In genomic region chr17:38800237-38800760, GRCh38 we compare ENCODE assay signal across 8 cellular contexts. TPM values are rescaled to one million over a fixed set of nuclear protein-coding genes. Genes with fewer than 3 reads are reported as not detected.
DNase-seq lines count a peak whose midpoint lies in the region; ATAC-seq, FAIRE-seq and TF ChIP-seq lines count a peak whose summit lies in the region.

No MANE protein-coding gene starts in this region.

- no peak for TF ChIP-seq RAD21 in GM12878 (IDR thresholded peaks at IDR 0.05; ENCODE audit: insufficient read depth, low read depth, low read length)

- POLR2A ChIA-PET in GM12878 (lab: Charles Lee): no interaction called here

- no peaks in the 10 kb centered on the region for H4K20me1 ChIP-seq in GM12878 (ENCODE audit: control insufficient read depth, insufficient read depth)

- intact Hi-C loops in heart left ventricle (cut with DNase I) (loop anchor here in 2 of 10 donors (1.0 to 2.0 kb wide), 2 partner anchors 25 to 55 kb away; partner anchors contain the start of gene CWC25 (in 1 of the 2)), cardiac septum (cut with DNase I) (no loop called here), GM12878 (cut with micrococcal nuclease; ENCODE audit: unreplicated experiment) (loop anchor here (10.0 kb wide), 1 partner anchor 125 kb away; the partner anchor contains the start of gene EPOP), uterus (cut with DNase I; ENCODE audit: low total_unique reads) (no loop called here)

- TF ChIP-seq CTCF in heart left ventricle (IDR thresholded peaks at IDR 0.05) (no peak), GM12878 (IDR thresholded peaks at IDR 0.05 in 2 of 3, conservative IDR thresholded peaks at IDR 0.05 in 1 of 3; ENCODE audit: control insufficient read depth in 2 of 3, extremely low read depth in 1 of 3, insufficient read depth in 1 of 3, low read depth in 3 of 3, low read length in 3 of 3) (no peak), lung (IDR thresholded peaks at IDR 0.05; ENCODE audit: control extremely low read depth, extremely low read depth) (no peak), uterus (IDR thresholded peaks at IDR 0.05) (no peak)

- no peak for FAIRE-seq in GM12878 (lab: Jason Lieb, UNC)

- peak overlapping the region; percentile 52 for H3K4me2 ChIP-seq in GM12878 (ENCODE audit: control insufficient read depth, insufficient read depth)

- H3K9me3 ChIP-seq in heart left ventricle (peaks cover 0 to 7% (median 0%) of the 10 kb centered on the region in 12 donors), GM12878 (replicated peaks; ENCODE audit: control insufficient read depth, insufficient read depth, low read length) (no peaks in the 10 kb centered on the region), lung (ENCODE audit: control insufficient read depth in 2 of 2, insufficient read depth in 1 of 2, low read length in 1 of 2) (no peaks in the 10 kb centered on the region), uterus (no peaks in the 10 kb centered on the region)

- CTCF ChIA-PET in GM12878 (lab: Yijun Ruan, JAX): no interaction called here

- 25 to 30% (median 27%) methylated on average over 14 of the region's 14 CpGs for WGBS in heart left ventricle, 4 donors
- 32% methylated on average over 14 of the region's 14 CpGs for WGBS in GM12878 (ENCODE audit: insufficient coverage, insufficient replicate concordance, low lambda C conversion rate, missing lambda C conversion rate)
- WGBS in lung, 2 donors: 18 to 23% methylated on average over 14 of the region's 14 CpGs

- H3K4me3 ChIP-seq in heart left ventricle (peak overlapping the region; percentile 65 to 98 (median 82)), GM12878 (peak overlapping the region; percentile 66), lung (peak overlapping the region; percentile 64), uterus (peak overlapping the region; percentile 54 to 76)

- RAD21 ChIA-PET in GM12878 (lab: Charles Lee; ENCODE audit: unreplicated experiment): interaction anchor here (0.7 to 1.0 kb wide), 2 partner anchors 63 to 70 kb away, joined by 3 to 5 read pairs; partner anchors contain the start of gene LASP1

- TF ChIP-seq EP300 in GM12878 (IDR thresholded peaks at IDR 0.05; ENCODE audit: borderline replicate concordance in 1 of 2, control insufficient read depth in 1 of 2, low read depth in 2 of 2, low read length in 2 of 2): no peak

- no TSS peak for BruUV-seq in GM12878 (replicated peaks; lab: Mats Ljungman, UMichigan)

- peaks cover 31% of the 10 kb centered on the region for H3K79me2 ChIP-seq in GM12878 (ENCODE audit: control insufficient read depth, insufficient read depth, low read length)

- peaks cover 0 to 56% (median 50%) of the 10 kb centered on the region in 9 donors for H3K36me3 ChIP-seq in heart left ventricle
- H3K36me3 ChIP-seq in GM12878 (ENCODE audit: control insufficient read depth in 2 of 2, insufficient read depth in 2 of 2, low read length in 1 of 2): peaks cover 7 to 8% of the 10 kb centered on the region in 2 experiments
- peaks cover 13 to 14% of the 10 kb centered on the region in 2 donors for H3K36me3 ChIP-seq in lung (ENCODE audit: control insufficient read depth in 2 of 2, insufficient read depth in 2 of 2, low read length in 2 of 2)
- no peaks in the 10 kb centered on the region for H3K36me3 ChIP-seq in uterus

- TF ChIP-seq POLR2A in heart left ventricle (IDR thresholded peaks at IDR 0.05): no peak
- TF ChIP-seq POLR2A in GM12878 (IDR thresholded peaks at IDR 0.05; ENCODE audit: low read depth, low read length): no peak
- no peak for TF ChIP-seq POLR2A in uterus (IDR thresholded peaks at IDR 0.05)

- peaks cover 6 to 42% (median 27%) of the 10 kb centered on the region in 12 donors for H3K4me1 ChIP-seq in heart left ventricle
- H3K4me1 ChIP-seq in GM12878 (ENCODE audit: control insufficient read depth, insufficient read depth, low read length): peaks cover 11% of the 10 kb centered on the region
- H3K4me1 ChIP-seq in lung (ENCODE audit: control insufficient read depth in 2 of 2, insufficient read depth in 2 of 2, low read length in 2 of 2): peaks cover 8 to 22% of the 10 kb centered on the region in 2 donors
- peaks cover 5 to 14% of the 10 kb centered on the region in 2 donors for H3K4me1 ChIP-seq in uterus

- SMC1A ChIA-PET in GM12878 (lab: Charles Lee; ENCODE audit: uncharacterized antibody, unreplicated experiment): interaction anchor here (2.0 kb wide), 1 partner anchor 67 kb away, joined by 7 read pairs; no protein-coding TSS in a partner anchor

- peak overlapping the region; percentile 89 to 100 (median 99) for H3K27ac ChIP-seq in heart left ventricle
- peak overlapping the region; percentile 93 for H3K27ac ChIP-seq in GM12878 (ENCODE audit: control insufficient read depth, insufficient read depth)
- H3K27ac ChIP-seq in lung (ENCODE audit: low read depth in 1 of 2, low read length in 1 of 2): peak overlapping the region; percentile 98 to 99
- peak overlapping the region; percentile 99 to 100 for H3K27ac ChIP-seq in uterus

- peak overlapping the region; percentile 89 for H3K9ac ChIP-seq in GM12878 (ENCODE audit: control insufficient read depth, insufficient read depth, low read length)

- no peak for DNase-seq in heart left ventricle
- no peak for DNase-seq in cardiac septum (ENCODE audit: low spot score)
- DNase-seq in GM12878 (ENCODE audit: low read depth, low spot score): no peak
- no peak for DNase-seq in lung (ENCODE audit: low spot score)
- DNase-seq in uterus: no peak
- no peak for DNase-seq in NCI-H1092 treated with DMSO at 0.1 percent for 48 hours (lab: John Stamatoyannopoulos, UW)
- no peak for DNase-seq in activated CD8-positive, alpha-beta memory T cell treated with anti-CD3 and anti-CD28 coated beads, Interleukin-2, amount 50 U/mL, for 48 hours

- no peak for ATAC-seq in heart left ventricle
- ATAC-seq in GM12878: no peak
- no peak for ATAC-seq in lung (ENCODE audit: insufficient read depth, low FRiP score)
- no peak for ATAC-seq in GM21619 (IDR thresholded peaks at IDR 0.05; ENCODE audit: unreplicated experiment)

- in situ Hi-C loops in GM12878 (cut with MboI): no loop called here

- peak overlapping the region; percentile 11 for H2AFZ ChIP-seq in GM12878 (ENCODE audit: control insufficient read depth, low read depth, low read length)

- H3K27me3 ChIP-seq in heart left ventricle (no peaks in the 10 kb centered on the region), GM12878 (replicated peaks in 1 of 2; ENCODE audit: control insufficient read depth in 2 of 2, insufficient read depth in 2 of 2, low read length in 1 of 2) (no peaks in the 10 kb centered on the region), lung (ENCODE audit: control insufficient read depth, insufficient read depth) (no peaks in the 10 kb centered on the region), uterus (no peaks in the 10 kb centered on the region)

RNA-seq across cellular contexts. Expression of gene PIP4K2B, which starts 0.9 kb away (rescaled TPM):
- total RNA-seq in heart left ventricle (10 to 100 TPM; 39.4 to 55.0 (median 48.5) TPM), cardiac septum (48.4 TPM), GM12878 (2014; rRNA removed) (15.3 and 15.8 TPM in 2 replicates), GM12878 (2014; rRNA removed; fragmentation: Illumina TruSeq; extraction: Trizol) (18.1 and 22.0 TPM in 2 replicates), GM12878 (2021) (30.2 and 30.3 TPM in 2 replicates), lung (10 to 100 TPM; 42.1 to 42.3 TPM), uterus (10 to 100 TPM; 23.2 to 89.5 (median 42.3) TPM)
- polyA plus RNA-seq in heart left ventricle (10 to 100 TPM; 23.3 to 38.9 TPM), GM12878 (2011; rRNA removed) (16.7 and 22.4 TPM in 2 replicates), GM12878 (2014; fragmentation: Illumina TruSeq; extraction: Trizol) (24.8 and 26.6 TPM in 2 replicates), GM12878 (2014; fragmentation: Nextera tagmentation; extraction: Ambion mirVana) (1 to 10 TPM; 3.8 to 4.0 TPM), GM12878 (2014; rRNA removed) (21.1 and 24.5 TPM in 2 replicates), GM12878 (2016; fragmentation: Nextera tagmentation; extraction: Ambion mirVana) (1 to 10 TPM; 8.2 to 8.5 TPM), lung (10 to 100 TPM; 16.1 to 16.3 TPM)
- total RNA-seq in GM12878 (2013; cell fraction: nucleolus; rRNA removed): 16.4 and 17.1 TPM in 2 replicates
- 9.9 TPM for polyA plus RNA-seq in GM12878 (2011; ENCODE audit: low read depth)
- polyA plus RNA-seq in GM12878 (2011; cell fraction: cytosol; rRNA removed): 21.2 and 23.6 TPM in 2 replicates
- polyA plus RNA-seq in GM12878 (2011; cell fraction: nucleus; rRNA removed): 31.4 and 35.1 TPM in 2 replicates
- 13.5 and 17.1 TPM in 2 replicates for polyA plus RNA-seq in GM12878 (2012)
- 48.0 and 58.2 TPM in 2 replicates for polyA minus RNA-seq in GM12878 (2011; rRNA and poly(A)+ RNA removed)
- 10.4 and 10.9 TPM in 2 replicates for polyA minus RNA-seq in GM12878 (2011; cell fraction: cytosol; rRNA and poly(A)+ RNA removed)
- polyA minus RNA-seq in GM12878 (2011; cell fraction: nucleus; rRNA and poly(A)+ RNA removed): 6.0 and 7.9 TPM in 2 replicates

RNA-seq across cellular contexts. Expression of gene CWC25, which starts 24.8 kb away (rescaled TPM):
- total RNA-seq in heart left ventricle: 10 to 100 TPM in 2 of 9 donors, 1 to 10 TPM in 7; 6.7 to 11.1 (median 8.3) TPM
- polyA plus RNA-seq in heart left ventricle: 10 to 100 TPM in 1 of 2 donors, 1 to 10 TPM in 1; 9.7 to 10.9 TPM
- 10.4 TPM for total RNA-seq in cardiac septum
- total RNA-seq in GM12878 (2013; cell fraction: nucleolus; rRNA removed): 35.9 and 43.1 TPM in 2 replicates
- 14.7 and 17.5 TPM in 2 replicates for total RNA-seq in GM12878 (2014; rRNA removed)
- total RNA-seq in GM12878 (2014; rRNA removed; fragmentation: Illumina TruSeq; extraction: Trizol): 18.5 and 19.9 TPM in 2 replicates
- total RNA-seq in GM12878 (2021): 15.9 and 17.1 TPM in 2 replicates
- 15.8 TPM for polyA plus RNA-seq in GM12878 (2011; ENCODE audit: low read depth)
- 29.6 and 30.7 TPM in 2 replicates for polyA plus RNA-seq in GM12878 (2011; rRNA removed)
- 25.2 and 26.9 TPM in 2 replicates for polyA plus RNA-seq in GM12878 (2011; cell fraction: cytosol; rRNA removed)
- polyA plus RNA-seq in GM12878 (2011; cell fraction: nucleus; rRNA removed): 82.1 and 92.2 TPM in 2 replicates
- polyA plus RNA-seq in GM12878 (2012): 20.4 and 24.4 TPM in 2 replicates
- polyA plus RNA-seq in GM12878 (2014; fragmentation: Illumina TruSeq; extraction: Trizol): 29.7 and 29.9 TPM in 2 replicates
- 10 to 100 TPM; 25.0 to 29.7 TPM for polyA plus RNA-seq in GM12878 (2014; fragmentation: Nextera tagmentation; extraction: Ambion mirVana)
- polyA plus RNA-seq in GM12878 (2014; rRNA removed): 19.9 and 28.1 TPM in 2 replicates
- 10 to 100 TPM; 15.4 to 20.9 TPM for polyA plus RNA-seq in GM12878 (2016; fragmentation: Nextera tagmentation; extraction: Ambion mirVana)
- polyA minus RNA-seq in GM12878 (2011; rRNA and poly(A)+ RNA removed): 14.0 and 14.2 TPM in 2 replicates
- 3.2 and 5.6 TPM in 2 replicates for polyA minus RNA-seq in GM12878 (2011; cell fraction: cytosol; rRNA and poly(A)+ RNA removed)
- polyA minus RNA-seq in GM12878 (2011; cell fraction: nucleus; rRNA and poly(A)+ RNA removed): 7.7 and 10.5 TPM in 2 replicates
- 10 to 100 TPM; 21.2 TPM for total RNA-seq in lung
- 10 to 100 TPM; 20.1 to 21.4 TPM for polyA plus RNA-seq in lung
- total RNA-seq in uterus: 10 to 100 TPM in 3 of 4 donors, 1 to 10 TPM in 1; 9.1 to 26.2 (median 18.1) TPM

RNA-seq across cellular contexts. Expression of gene PSMB3, which starts 47.8 kb away (rescaled TPM):
- 100 to 1,000 TPM; 145 to 305 (median 194) TPM for total RNA-seq in heart left ventricle
- polyA plus RNA-seq in heart left ventricle: 100 to 1,000 TPM; 298 to 304 TPM
- total RNA-seq in cardiac septum: 141 TPM
- 29.4 and 31.3 TPM in 2 replicates for total RNA-seq in GM12878 (2013; cell fraction: nucleolus; rRNA removed)
- total RNA-seq in GM12878 (2014; rRNA removed): 420 and 425 TPM in 2 replicates
- 331 and 348 TPM in 2 replicates for total RNA-seq in GM12878 (2014; rRNA removed; fragmentation: Illumina TruSeq; extraction: Trizol)
- 298 and 300 TPM in 2 replicates for total RNA-seq in GM12878 (2021)
- 132 TPM for polyA plus RNA-seq in GM12878 (2011; ENCODE audit: low read depth)
- polyA plus RNA-seq in GM12878 (2011; rRNA removed): 295 and 448 TPM in 2 replicates
- polyA plus RNA-seq in GM12878 (2011; cell fraction: cytosol; rRNA removed): 846 and 874 TPM in 2 replicates
- polyA plus RNA-seq in GM12878 (2011; cell fraction: nucleus; rRNA removed): 298 and 385 TPM in 2 replicates
- polyA plus RNA-seq in GM12878 (2012): 170 and 184 TPM in 2 replicates
- 277 and 353 TPM in 2 replicates for polyA plus RNA-seq in GM12878 (2014; fragmentation: Illumina TruSeq; extraction: Trizol)
- polyA plus RNA-seq in GM12878 (2014; fragmentation: Nextera tagmentation; extraction: Ambion mirVana): 1,000 to 10,000 TPM; 1,622 to 2,130 TPM
- polyA plus RNA-seq in GM12878 (2014; rRNA removed): 499 and 533 TPM in 2 replicates
- polyA plus RNA-seq in GM12878 (2016; fragmentation: Nextera tagmentation; extraction: Ambion mirVana): 100 to 1,000 TPM; 612 to 643 TPM
- 289 and 473 TPM in 2 replicates for polyA minus RNA-seq in GM12878 (2011; rRNA and poly(A)+ RNA removed)
- 93.5 and 120 TPM in 2 replicates for polyA minus RNA-seq in GM12878 (2011; cell fraction: cytosol; rRNA and poly(A)+ RNA removed)
- polyA minus RNA-seq in GM12878 (2011; cell fraction: nucleus; rRNA and poly(A)+ RNA removed): 44.1 and 76.5 TPM in 2 replicates
- total RNA-seq in lung: 100 to 1,000 TPM in 1 of 2 donors, 10 to 100 TPM in 1; 81.3 to 175 TPM
- 100 to 1,000 TPM; 293 to 374 TPM for polyA plus RNA-seq in lung
- total RNA-seq in uterus: 100 to 1,000 TPM in 2 of 4 donors, 10 to 100 TPM in 2; 91.6 to 285 (median 101) TPM

RNA-seq across cellular contexts. Expression of gene PCGF2, which starts 52.2 kb away (rescaled TPM):
- total RNA-seq in heart left ventricle: 10 to 100 TPM in 7 of 9 donors, 1 to 10 TPM in 2; 3.8 to 26.3 (median 21.9) TPM
- 10 to 100 TPM; 16.5 to 33.6 TPM for polyA plus RNA-seq in heart left ventricle
- total RNA-seq in cardiac septum: 29.3 TPM
- 12.2 and 12.6 TPM in 2 replicates for total RNA-seq in GM12878 (2013; cell fraction: nucleolus; rRNA removed)
- total RNA-seq in GM12878 (2014; rRNA removed): 3.7 and 4.5 TPM in 2 replicates
- 2.7 and 3.1 TPM in 2 replicates for total RNA-seq in GM12878 (2014; rRNA removed; fragmentation: Illumina TruSeq; extraction: Trizol)
- total RNA-seq in GM12878 (2021): 35.6 and 40.4 TPM in 2 replicates
- 4.3 TPM for polyA plus RNA-seq in GM12878 (2011; ENCODE audit: low read depth)
- polyA plus RNA-seq in GM12878 (2011; rRNA removed): 7.9 and 15.1 TPM in 2 replicates
- polyA plus RNA-seq in GM12878 (2011; cell fraction: cytosol; rRNA removed): 19.1 and 22.0 TPM in 2 replicates
- 63.1 and 79.6 TPM in 2 replicates for polyA plus RNA-seq in GM12878 (2011; cell fraction: nucleus; rRNA removed)
- 12.7 TPM in 2 replicates for polyA plus RNA-seq in GM12878 (2012)
- 6.4 and 10.1 TPM in 2 replicates for polyA plus RNA-seq in GM12878 (2014; fragmentation: Illumina TruSeq; extraction: Trizol)
- 1 to 10 TPM; 3.1 to 9.8 TPM for polyA plus RNA-seq in GM12878 (2014; fragmentation: Nextera tagmentation; extraction: Ambion mirVana)
- 14.2 and 15.5 TPM in 2 replicates for polyA plus RNA-seq in GM12878 (2014; rRNA removed)
- 1 to 10 TPM; 3.0 to 4.1 TPM for polyA plus RNA-seq in GM12878 (2016; fragmentation: Nextera tagmentation; extraction: Ambion mirVana)
- 9.5 and 13.7 TPM in 2 replicates for polyA minus RNA-seq in GM12878 (2011; rRNA and poly(A)+ RNA removed)
- 16.6 and 20.1 TPM in 2 replicates for polyA minus RNA-seq in GM12878 (2011; cell fraction: cytosol; rRNA and poly(A)+ RNA removed)
- polyA minus RNA-seq in GM12878 (2011; cell fraction: nucleus; rRNA and poly(A)+ RNA removed): 6.2 and 14.6 TPM in 2 replicates
- 10 to 100 TPM; 29.2 to 43.3 TPM for total RNA-seq in lung
- polyA plus RNA-seq in lung: 10 to 100 TPM; 17.1 to 61.4 TPM
- total RNA-seq in uterus: 10 to 100 TPM in 2 of 4 donors, 1 to 10 TPM in 2; 5.5 to 81.8 (median 16.2) TPM

RNA-seq across cellular contexts. Expression of gene RPL23, which starts 53.2 kb away (rescaled TPM):
- total RNA-seq in heart left ventricle: 1,000 to 10,000 TPM in 1 of 9 donors, 100 to 1,000 TPM in 8; 698 to 1,018 (median 826) TPM
- polyA plus RNA-seq in heart left ventricle: 1,000 to 10,000 TPM; 1,964 to 2,300 TPM
- 564 TPM for total RNA-seq in cardiac septum
- total RNA-seq in GM12878 (2013; cell fraction: nucleolus; rRNA removed): 251 and 278 TPM in 2 replicates
- total RNA-seq in GM12878 (2014; rRNA removed): 2,317 and 2,414 TPM in 2 replicates
- total RNA-seq in GM12878 (2014; rRNA removed; fragmentation: Illumina TruSeq; extraction: Trizol): 3,231 and 3,325 TPM in 2 replicates
- 2,200 and 2,256 TPM in 2 replicates for total RNA-seq in GM12878 (2021)
- polyA plus RNA-seq in GM12878 (2011; ENCODE audit: low read depth): 15,073 TPM
- 2,867 and 3,528 TPM in 2 replicates for polyA plus RNA-seq in GM12878 (2011; rRNA removed)
- polyA plus RNA-seq in GM12878 (2011; cell fraction: cytosol; rRNA removed): 1,769 and 1,817 TPM in 2 replicates
- 668 and 763 TPM in 2 replicates for polyA plus RNA-seq in GM12878 (2011; cell fraction: nucleus; rRNA removed)
- 4,332 and 4,612 TPM in 2 replicates for polyA plus RNA-seq in GM12878 (2012)
- 4,821 and 5,052 TPM in 2 replicates for polyA plus RNA-seq in GM12878 (2014; fragmentation: Illumina TruSeq; extraction: Trizol)
- polyA plus RNA-seq in GM12878 (2014; fragmentation: Nextera tagmentation; extraction: Ambion mirVana): 1,000 to 10,000 TPM; 3,319 to 3,754 TPM
- polyA plus RNA-seq in GM12878 (2014; rRNA removed): 3,219 and 3,296 TPM in 2 replicates
- 1,000 to 10,000 TPM; 2,341 to 2,536 TPM for polyA plus RNA-seq in GM12878 (2016; fragmentation: Nextera tagmentation; extraction: Ambion mirVana)
- 682 and 694 TPM in 2 replicates for polyA minus RNA-seq in GM12878 (2011; rRNA and poly(A)+ RNA removed)
- polyA minus RNA-seq in GM12878 (2011; cell fraction: cytosol; rRNA and poly(A)+ RNA removed): 326 and 362 TPM in 2 replicates
- 94.9 and 131 TPM in 2 replicates for polyA minus RNA-seq in GM12878 (2011; cell fraction: nucleus; rRNA and poly(A)+ RNA removed)
- total RNA-seq in lung: 1,000 to 10,000 TPM in 1 of 2 donors, 100 to 1,000 TPM in 1; 989 to 1,269 TPM
- 1,000 to 10,000 TPM; 2,276 to 4,467 TPM for polyA plus RNA-seq in lung
- total RNA-seq in uterus: 1,000 to 10,000 TPM; 1,418 to 5,044 (median 2,630) TPM
